19 cellular contexts compared by ENCODE assay signal in the genomic region with DNA sequence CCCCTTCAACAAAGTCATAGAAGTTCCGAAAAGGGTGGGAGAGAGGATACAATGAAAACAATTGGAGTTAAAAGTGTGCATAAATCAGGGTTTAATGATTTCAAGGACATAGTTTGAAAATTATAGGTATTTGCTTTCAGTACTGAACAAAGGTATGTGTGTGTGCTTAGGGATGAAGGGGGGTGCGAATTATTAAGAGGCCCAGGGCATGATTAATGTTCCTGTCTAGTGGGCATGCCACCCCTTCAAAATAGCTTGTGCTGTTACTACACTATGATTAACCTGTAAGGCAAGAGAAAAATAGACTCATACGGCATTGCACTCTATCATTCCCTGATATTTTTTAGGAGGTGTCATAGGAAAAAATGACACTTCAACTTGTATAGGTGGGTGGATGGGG.
"Had no signal": no experiment of that assay in that cellular context is flagged by ENCODE, and none has a peak within 500 bp of the region (broad histone marks: within the 10 kb centered on the region; RNA-seq: fewer than 3 reads in every experiment).

No MANE protein-coding gene starts in this region.

- ATAC-seq: effector memory CD8-positive, alpha-beta T cell; gastroesophageal sphincter; left colon; sciatic nerve; stimulated activated naive B cell treated with anti-CD40 and anti-IgM and Interleukin-4, amounts not matched to agents 10 μg/mL and 1 μg/mL and 100 μg/mL, for 72 hours; stimulated activated naive CD8-positive, alpha-beta T cell treated with anti-CD3 and anti-CD28 coated beads, Interleukin-15, amount 100 ng/mL, for 72 hours; upper lobe of right lung had no signal

- DNase-seq: effector memory CD8-positive, alpha-beta T cell; glutamatergic neuron; immature natural killer cell; left colon; mesendoderm; naive B cell; occipital lobe; pancreas; retina; spleen; stimulated activated CD4-positive, alpha-beta T cell treated with anti-CD3 and anti-CD28 coated beads, Interleukin-15, amount 100 ng/mL, for 24 hours; stimulated activated CD4-positive, alpha-beta T cell treated with anti-CD3 and anti-CD28 coated beads, Interleukin-1b, Interleukin-23, amount 100 ng/mL, for 48 hours; stimulated activated CD4-positive, alpha-beta T cell treated with anti-CD3 and anti-CD28 coated beads, Interleukin-4, amount 100 ng/mL, for 4 hours; stimulated activated naive B cell treated with anti-CD40 and anti-IgM and Interleukin-4, amounts not matched to agents 10 μg/mL and 1 μg/mL and 100 μg/mL, for 72 hours; stimulated activated naive CD8-positive, alpha-beta T cell treated with anti-CD3 and anti-CD28 coated beads, Interleukin-15, amount 100 ng/mL, for 72 hours; testis; upper lobe of right lung had no signal
